8 cellular contexts compared by ENCODE assay signal in the genomic region with DNA sequence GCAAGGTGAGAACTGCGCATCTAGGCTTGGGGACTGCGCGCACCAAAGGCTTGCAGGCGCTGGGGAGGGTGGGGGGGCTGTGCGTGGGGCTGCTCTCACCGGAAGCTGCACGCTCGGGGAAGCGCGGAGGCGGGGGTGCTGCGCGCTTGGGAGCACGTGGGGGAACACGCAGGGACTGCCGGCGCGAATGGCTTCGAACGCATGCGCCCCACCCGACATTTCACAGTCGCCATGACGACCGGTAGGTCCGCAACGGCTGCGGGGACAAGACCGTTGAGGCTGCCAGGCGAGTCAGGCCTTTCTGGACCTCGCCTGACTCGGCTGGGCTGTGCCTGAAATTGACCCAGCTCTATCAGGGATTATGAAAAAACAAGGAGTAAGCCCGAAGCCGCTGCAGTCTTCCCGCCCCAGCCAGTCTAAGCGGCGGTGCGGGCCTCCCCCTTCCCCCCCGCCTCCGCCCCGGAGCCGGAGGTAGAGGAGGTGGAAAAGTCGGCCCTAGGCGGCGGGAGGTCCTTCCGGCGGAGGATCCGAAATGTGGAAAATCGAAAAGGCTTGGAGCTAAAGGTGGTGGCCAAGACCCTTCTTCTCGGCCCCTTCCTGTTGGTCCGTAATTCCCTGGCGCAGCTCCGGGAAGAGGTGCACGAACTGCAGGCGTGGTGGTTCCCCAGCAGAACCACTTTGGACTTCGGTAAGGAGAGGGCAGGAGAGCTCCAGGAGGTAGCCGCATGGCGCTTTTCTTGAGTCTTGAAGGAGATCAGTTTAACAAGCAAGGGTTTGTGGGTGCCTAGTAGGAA. TPM values are rescaled to one million over a fixed set of nuclear protein-coding genes. Genes with fewer than 3 reads are reported as not detected.
DNase-seq lines count a peak whose midpoint lies in the region; ATAC-seq and TF ChIP-seq lines count a peak whose summit lies in the region.

No MANE protein-coding gene starts in this region.

- no peak for ATAC-seq in HG03045 (IDR thresholded peaks at IDR 0.05; ENCODE audit: unreplicated experiment)

- no peaks in the 10 kb centered on the region for H3K36me3 ChIP-seq in skeletal muscle tissue (ENCODE audit: control insufficient read depth in 3 of 3, insufficient read depth in 3 of 3, low read length in 3 of 3)

- BruUV-seq in MCF 10A (replicated peaks; lab: Mats Ljungman, UMichigan), result no TSS peak

- H3K27ac ChIP-seq in skeletal muscle tissue (ENCODE audit: low read depth, low read length), result no peak overlapping the region

- H3K27ac Mint-ChIP-seq in MCF 10A (ENCODE audit: low read depth, unreplicated experiment), result no peak overlapping the region

- CTCF ChIA-PET in MCF 10A (lab: Yijun Ruan, JAX), result interaction anchor here (0.7 to 1.1 kb wide), 2 partner anchors 180 to 1876 kb away, joined by 3 read pairs; no protein-coding TSS in a partner anchor

- H3K27me3 ChIP-seq in skeletal muscle tissue (ENCODE audit: control insufficient read depth in 3 of 3, insufficient read depth in 3 of 3, low read length in 3 of 3), result peaks cover 0 to 3% (median 0%) of the 10 kb centered on the region in 3 donors

- H3K4me1 ChIP-seq in skeletal muscle tissue (ENCODE audit: control insufficient read depth in 3 of 3, insufficient read depth in 3 of 3, low read length in 3 of 3), result peaks cover 0 to 3% (median 0%) of the 10 kb centered on the region in 3 donors

- POLR2A ChIA-PET in MCF 10A (lab: Yijun Ruan, JAX), result no interaction called here

- H3K9me3 Mint-ChIP-seq in MCF 10A (ENCODE audit: unreplicated experiment), result no peaks in the 10 kb centered on the region

- peak overlapping the region; percentile 36 for H3K4me3 Mint-ChIP-seq in MCF 10A (ENCODE audit: unreplicated experiment)

- peak overlapping the region; percentile 57 to 72 (median 65) for H3K4me3 ChIP-seq in skeletal muscle tissue (ENCODE audit: low read length in 3 of 3)

- no peaks in the 10 kb centered on the region for H3K9me3 ChIP-seq in skeletal muscle tissue (ENCODE audit: control insufficient read depth in 3 of 3, low read length in 3 of 3)

- no peak for TF ChIP-seq CTCF in MCF 10A (IDR thresholded peaks at IDR 0.05; ENCODE audit: unreplicated experiment)

- peaks cover 6% of the 10 kb centered on the region for H3K4me1 Mint-ChIP-seq in MCF 10A (ENCODE audit: insufficient read depth, unreplicated experiment)

- H3K9ac ChIP-seq in skeletal muscle tissue (ENCODE audit: low read depth in 1 of 3, low read length in 3 of 3), result peak overlapping the region in 1 of 3 donors; percentile 57

- H3K27me3 Mint-ChIP-seq in MCF 10A (ENCODE audit: insufficient read depth, unreplicated experiment), result peaks cover 45% of the 10 kb centered on the region

- DNase-seq in EH (ENCODE audit: low read depth), result peak; percentile 10
- peak; percentile 5 for DNase-seq in SK-N-DZ (ENCODE audit: low spot score)
- DNase-seq in MCF 10A (ENCODE audit: unreplicated experiment), result no peak
- DNase-seq in islet precursor cell, result peak; percentile 51
- no peak for DNase-seq in SKM-1 (lab: John Stamatoyannopoulos, UW; ENCODE audit: unreplicated experiment)
- DNase-seq in SW 1271 (lab: John Stamatoyannopoulos, UW), result no peak

- intact Hi-C loops in MCF 10A (cut with micrococcal nuclease), result loop anchor here (10.0 kb wide), 2 partner anchors 1335 to 1575 kb away; no protein-coding TSS in a partner anchor

- no peaks in the 10 kb centered on the region for H3K36me3 Mint-ChIP-seq in MCF 10A (ENCODE audit: insufficient read depth, unreplicated experiment)

RNA-seq across cellular contexts. Expression of a gene that starts 34.9 kb away (rescaled TPM):
- polyA plus RNA-seq in SK-N-DZ (2014; cell fraction: cytosol; rRNA removed), result 0.23 TPM in 1 of 2 replicates, not detected in the other
- 0.91 TPM in 1 of 2 replicates, not detected in the other for polyA plus RNA-seq in SK-N-DZ (2014; cell fraction: nucleus; rRNA removed)
- 3.1 and 3.2 TPM in 2 replicates for total RNA-seq in MCF 10A (2022)
- 5.7 TPM for total RNA-seq in skeletal muscle tissue

Comparison
In these comparisons a context has a peak if more than half of its experiments do, and no peak if none do; other contexts are left out.
1. DNase-seq: peak in EH (single experiment), SK-N-DZ (single experiment) and islet precursor cell (single experiment); none in MCF 10A (single experiment), SKM-1 (single experiment) and SW 1271 (0 of 2).